9 cellular contexts compared by ENCODE assay signal in genomic region chr6:138572200-138572875, GRCh38.
DNase-seq lines count a peak whose midpoint lies in the region; ATAC-seq, FAIRE-seq and TF ChIP-seq lines count a peak whose summit lies in the region.
"Had no signal": no experiment of that assay in that cellular context is flagged by ENCODE, and none has a peak within 500 bp of the region (broad histone marks: within the 10 kb centered on the region; RNA-seq: fewer than 3 reads in every experiment).

No MANE protein-coding gene starts in this region.

- H3K36me3 ChIP-seq in gastroesophageal sphincter, result no peaks in the 10 kb centered on the region

- ATAC-seq in gastroesophageal sphincter (peak; percentile 88), omental fat pad (ENCODE audit: low FRiP score) (peak; percentile 89), GM18861 (IDR thresholded peaks at IDR 0.05; ENCODE audit: unreplicated experiment) (no peak), GM21529 (IDR thresholded peaks at IDR 0.05; ENCODE audit: unreplicated experiment) (no peak)

- peak overlapping the region in 3 of 4 donors; percentile 55 to 75 (median 75) for H3K27ac ChIP-seq in gastroesophageal sphincter

- peak in 1 of 2 donors; percentile 28 for TF ChIP-seq POLR2A in gastroesophageal sphincter (IDR thresholded peaks at IDR 0.05)

- TF ChIP-seq CTCF in AG04449 (IDR thresholded peaks at IDR 0.05; ENCODE audit: insufficient read depth, low read length, missing control alignments) (no peak), gastroesophageal sphincter (IDR thresholded peaks at IDR 0.05) (no peak), omental fat pad (IDR thresholded peaks at IDR 0.05) (no peak)

- no peak for FAIRE-seq in HTR-8/SVneo (lab: Jason Lieb, UNC)

- H3K4me3 ChIP-seq in AG04449 (ENCODE audit: low read depth, low read length) (peak overlapping the region; percentile 56), gastroesophageal sphincter (peak overlapping the region; percentile 9 to 49)

- peaks cover 0 to 5% (median 0%) of the 10 kb centered on the region in 3 donors for H3K27me3 Mint-ChIP-seq in immature natural killer cell (ENCODE audit: low read depth in 3 of 3)

- no peak for TF ChIP-seq EP300 in gastroesophageal sphincter (IDR thresholded peaks at IDR 0.05)

- 1 to 4% methylated on average over 9 to 16 of the region's 18 CpGs for WGBS in gastroesophageal sphincter (ENCODE audit: low coverage in 1 of 2), 2 donors

- peaks cover 26% of the 10 kb centered on the region for H3K27me3 ChIP-seq in gastroesophageal sphincter

- H3K36me3 Mint-ChIP-seq in immature natural killer cell, result no peaks in the 10 kb centered on the region
- H3K36me3 Mint-ChIP-seq: activated naive CD4-positive, alpha-beta T cell treated with anti-CD3 and anti-CD28 coated beads, Interleukin-2, amount 50 U/mL, for 24 hours had no signal

- no peak overlapping the region for H3K27ac Mint-ChIP-seq in immature natural killer cell
- H3K27ac Mint-ChIP-seq: activated naive CD4-positive, alpha-beta T cell treated with anti-CD3 and anti-CD28 coated beads, Interleukin-2, amount 50 U/mL, for 24 hours had no signal

- POLR2A ChIA-PET in AG04449 (lab: Yijun Ruan, JAX), result no interaction called here

- H3K4me3 Mint-ChIP-seq in immature natural killer cell, result no peak overlapping the region
- H3K4me3 Mint-ChIP-seq: activated naive CD4-positive, alpha-beta T cell treated with anti-CD3 and anti-CD28 coated beads, Interleukin-2, amount 50 U/mL, for 24 hours had no signal

- no peaks in the 10 kb centered on the region for H3K4me1 Mint-ChIP-seq in immature natural killer cell
- H3K4me1 Mint-ChIP-seq: activated naive CD4-positive, alpha-beta T cell treated with anti-CD3 and anti-CD28 coated beads, Interleukin-2, amount 50 U/mL, for 24 hours had no signal

- no peak for DNase-seq in AG04449 (ENCODE audit: low read depth, low spot score)
- peak; percentile 21 for DNase-seq in HTR-8/SVneo (ENCODE audit: insufficient read length, low spot score)
- peak; percentile 96 for DNase-seq in SK-MEL-5 (ENCODE audit: low read depth, low spot score)
- peak; percentile 32 for DNase-seq in omental fat pad (ENCODE audit: low spot score)
- DNase-seq in immature natural killer cell, result no peak

- H3K9me3 Mint-ChIP-seq in immature natural killer cell, result no peaks in the 10 kb centered on the region
- H3K9me3 Mint-ChIP-seq: activated naive CD4-positive, alpha-beta T cell treated with anti-CD3 and anti-CD28 coated beads, Interleukin-2, amount 50 U/mL, for 24 hours had no signal

- CTCF ChIA-PET in AG04449 (lab: Yijun Ruan, JAX), result interaction anchor here (1.4 to 14.6 kb wide), 3 partner anchors 11 to 51 kb away, joined by 3 to 126 read pairs (median 6); no protein-coding TSS in a partner anchor

- no peaks in the 10 kb centered on the region for H3K9me3 ChIP-seq in gastroesophageal sphincter

- in situ Hi-C loops in SK-MEL-5 (cut with HindIII; ENCODE audit: low pct_unique_long_range_greater_than_20kb, low sequenced_read_pairs), result no loop called here

- H3K4me1 ChIP-seq in gastroesophageal sphincter, result peaks cover 0 to 23% (median 0%) of the 10 kb centered on the region in 3 donors

Comparison
In these comparisons a context has a peak if more than half of its experiments do, and no peak if none do; other contexts are left out.
1. DNase-seq: peak in HTR-8/SVneo (single experiment), SK-MEL-5 (single experiment) and omental fat pad (single experiment); none in AG04449 (single experiment) and immature natural killer cell (0 of 3).
2. ATAC-seq: peak in gastroesophageal sphincter (single experiment) and omental fat pad (single experiment); none in GM18861 (single experiment) and GM21529 (single experiment).